Comparison of ENCODE assay signal across 10 cellular contexts in the genomic region with DNA sequence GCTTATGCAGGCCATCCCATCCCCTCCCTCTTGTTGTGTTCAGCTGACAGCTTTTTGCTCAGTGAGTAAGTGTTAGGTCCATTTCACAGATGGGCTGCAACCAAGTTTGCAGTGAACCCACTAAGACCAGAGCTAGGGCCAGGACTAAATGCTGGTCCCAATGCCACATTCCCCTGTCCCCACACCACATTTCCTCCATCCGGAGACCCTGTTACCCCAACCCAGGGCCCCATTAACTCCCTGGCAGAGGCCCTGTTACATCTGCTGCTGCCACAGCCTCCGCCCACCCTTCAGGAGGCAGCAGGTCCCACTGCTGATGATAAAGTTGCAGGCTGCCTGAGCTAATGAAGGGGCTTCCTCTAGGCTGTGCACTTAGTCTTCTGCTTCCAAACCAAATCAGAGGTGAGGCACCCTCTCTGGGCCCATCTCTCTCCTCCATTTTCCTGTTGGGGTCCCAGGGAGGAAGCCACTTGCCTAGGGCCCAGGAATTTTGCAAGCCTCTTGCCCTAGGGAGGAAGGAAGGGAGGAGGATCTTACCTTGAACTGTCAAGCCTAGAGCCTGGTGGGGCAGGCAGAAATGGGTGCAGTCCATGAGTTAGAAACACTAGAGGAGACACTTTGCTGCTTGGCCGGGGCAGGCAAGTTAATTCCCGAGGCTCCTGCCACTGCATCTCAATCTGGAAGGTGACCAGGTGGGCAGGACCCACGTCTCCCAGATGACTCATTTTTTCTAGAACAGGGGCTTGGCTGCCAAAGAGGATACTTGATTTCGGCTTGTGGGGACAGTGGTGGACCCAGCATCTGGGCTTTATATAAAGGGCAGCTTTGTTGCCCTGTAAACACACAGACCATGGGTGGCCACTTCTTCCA. TPM values are rescaled to one million over a fixed set of nuclear protein-coding genes. Genes with fewer than 3 reads are reported as not detected.
DNase-seq lines count a peak whose midpoint lies in the region; ATAC-seq and TF ChIP-seq lines count a peak whose summit lies in the region.
"Had no signal": no experiment of that assay in that cellular context is flagged by ENCODE, and none has a peak within 500 bp of the region (broad histone marks: within the 10 kb centered on the region; RNA-seq: fewer than 3 reads in every experiment).

No MANE protein-coding gene starts in this region.

- H3K9me3 ChIP-seq in GM23248 (ENCODE audit: low read depth) (no peaks in the 10 kb centered on the region), SU-DHL-6 (ENCODE audit: insufficient read depth, low read length) (no peaks in the 10 kb centered on the region), psoas muscle (no peaks in the 10 kb centered on the region)

- peaks cover 9% of the 10 kb centered on the region; the same call in 1 of the 2 replicates for H3K27me3 ChIP-seq in GM23248 (replicated peaks; ENCODE audit: insufficient read depth)
- H3K27me3 ChIP-seq in SU-DHL-6 (ENCODE audit: low read length), result no peaks in the 10 kb centered on the region
- no peaks in the 10 kb centered on the region for H3K27me3 ChIP-seq in psoas muscle (ENCODE audit: insufficient read depth in 3 of 3, low read length in 2 of 3)

- TF ChIP-seq CTCF in SU-DHL-6 (IDR thresholded peaks at IDR 0.05; ENCODE audit: insufficient read depth, low read length, poor library complexity, severe bottlenecking) (no peak), epithelial cell of esophagus (IDR thresholded peaks at IDR 0.05; ENCODE audit: insufficient read depth, low read depth, low read length, missing control alignments) (no peak), psoas muscle (IDR thresholded peaks at IDR 0.05) (no peak)

- ATAC-seq in psoas muscle, result peak in 1 of 4 donors; percentile 11

- H3K4me2 ChIP-seq in GM23248 (ENCODE audit: unreplicated experiment) (no peak overlapping the region), SU-DHL-6 (ENCODE audit: low read depth, low read length, poor library complexity, severe bottlenecking) (no peak overlapping the region)

- H3K79me2 ChIP-seq in GM23248 (ENCODE audit: insufficient read depth) (peaks cover 17% of the 10 kb centered on the region), SU-DHL-6 (ENCODE audit: insufficient read depth, low read length) (peaks cover 6% of the 10 kb centered on the region)

- intact Hi-C loops in psoas muscle (cut with DNase I), result loop anchor here (5.0 to 10.0 kb wide), 3 partner anchors 121 to 201 kb away; partner anchors contain the start of gene FXYD7 (in 2 of the 2)

- 27 to 28% methylated on average over 6 of the region's 6 CpGs for WGBS in GM23248 (ENCODE audit: low coverage in 1 of 2, low lambda C conversion rate in 2 of 2, missing lambda C conversion rate in 2 of 2), 2 experiments
- 24 to 30% (median 26%) methylated on average over 6 of the region's 6 CpGs for WGBS in psoas muscle, 3 donors

- H3K27ac ChIP-seq in GM23248, result no peak overlapping the region
- H3K27ac ChIP-seq in SU-DHL-6 (ENCODE audit: low read depth, low read length), result peak overlapping the region; percentile 27; the same call in 1 of the 2 replicates
- H3K27ac ChIP-seq in psoas muscle, result peak overlapping the region; percentile 94

- no peaks in the 10 kb centered on the region for H3F3A ChIP-seq in GM23248 (ENCODE audit: insufficient read depth)
- peaks cover 19% of the 10 kb centered on the region for H3F3A ChIP-seq in SU-DHL-6 (ENCODE audit: insufficient read depth)

- no peak overlapping the region for H3K9ac ChIP-seq in GM23248
- no peak overlapping the region for H3K9ac ChIP-seq in SU-DHL-6 (ENCODE audit: low read length)

- no peak overlapping the region for H2AFZ ChIP-seq in GM23248
- no peak overlapping the region for H2AFZ ChIP-seq in SU-DHL-6 (ENCODE audit: low read depth, low read length, severe bottlenecking)

- H3K36me3 ChIP-seq in GM23248 (ENCODE audit: low read depth) (no peaks in the 10 kb centered on the region), SU-DHL-6 (ENCODE audit: low read length) (no peaks in the 10 kb centered on the region), psoas muscle (ENCODE audit: insufficient read depth in 1 of 2, low read depth in 1 of 2) (peaks cover 0 to 2% of the 10 kb centered on the region in 2 donors)

- H4K20me1 ChIP-seq in GM23248 (ENCODE audit: insufficient read depth), result no peaks in the 10 kb centered on the region
- no peaks in the 10 kb centered on the region for H4K20me1 ChIP-seq in SU-DHL-6 (ENCODE audit: low read depth, low read length)

- H3K4me3 ChIP-seq in GM23248 (no peak overlapping the region), SU-DHL-6 (ENCODE audit: insufficient read depth, low read length, poor library complexity, severe bottlenecking) (no peak overlapping the region), epithelial cell of esophagus (ENCODE audit: low read length) (no peak overlapping the region), psoas muscle (no peak overlapping the region)

- H3K4me1 ChIP-seq in GM23248 (ENCODE audit: insufficient read depth) (no peaks in the 10 kb centered on the region; the same call in 1 of the 2 replicates), psoas muscle (peaks cover 30% of the 10 kb centered on the region)

- H3K9me2 ChIP-seq in GM23248 (ENCODE audit: insufficient read depth) (no peaks in the 10 kb centered on the region), SU-DHL-6 (replicated peaks; ENCODE audit: insufficient read depth, low read length) (no peaks in the 10 kb centered on the region)

- in situ Hi-C loops in GM23248 (cut with MboI) (no loop called here), G401 (cut with HindIII; ENCODE audit: low sequenced_read_pairs) (no loop called here)

- peak; percentile 40 for DNase-seq in GM23248
- peak; percentile 18 for DNase-seq in epithelial cell of esophagus (ENCODE audit: low read depth)
- peak in 1 of 2 donors; percentile 68 for DNase-seq in psoas muscle
- no peak for DNase-seq in cerebellum (ENCODE audit: low spot score)
- DNase-seq in G401 (ENCODE audit: low spot score), result no peak
- DNase-seq in NCI-H774 (lab: John Stamatoyannopoulos, UW), result no peak
- no peak for DNase-seq in DMS53 treated with DMSO at 0.1 percent for 48 hours (lab: John Stamatoyannopoulos, UW; ENCODE audit: unreplicated experiment)
- DNase-seq: midbrain, NCI-H1694 had no signal

RNA-seq across cellular contexts. Expression of gene USF2, which starts 3.4 kb away (rescaled TPM):
- total RNA-seq in GM23248 (2014; rRNA removed; shearing (Covaris generic)), result 55.8 and 64.6 TPM in 2 replicates
- polyA plus RNA-seq in GM23248 (2016; fragmentation: Nextera tagmentation; extraction: Ambion mirVana), result 10.4 and 10.9 TPM in 2 replicates
- total RNA-seq in psoas muscle, result 100 to 1,000 TPM; 141 to 196 (median 188) TPM
- 100 to 1,000 TPM in 2 of 3 donors, 10 to 100 TPM in 1; 94.4 to 179 (median 142) TPM for polyA plus RNA-seq in psoas muscle
- 39.4 TPM for total RNA-seq in cerebellum
- total RNA-seq in G401 (2014; rRNA removed; shearing (Covaris generic)), result 90.7 and 98.8 TPM in 2 replicates

RNA-seq across cellular contexts. Expression of gene LSR, which starts 16.6 kb away (rescaled TPM):
- total RNA-seq in GM23248 (2014; rRNA removed; shearing (Covaris generic)), result not detected in 2 replicates
- polyA plus RNA-seq in GM23248 (2016; fragmentation: Nextera tagmentation; extraction: Ambion mirVana), result 2.7 and 3.1 TPM in 2 replicates
- total RNA-seq in psoas muscle, result 1 to 10 TPM; 1.8 to 5.2 (median 2.7) TPM
- 1 to 10 TPM; 1.7 to 4.4 (median 2.4) TPM for polyA plus RNA-seq in psoas muscle
- 2.6 TPM for total RNA-seq in cerebellum
- 16.7 and 18.7 TPM in 2 replicates for total RNA-seq in G401 (2014; rRNA removed; shearing (Covaris generic))

RNA-seq across cellular contexts. Expression of gene HAMP, which starts 17.0 kb away (rescaled TPM):
- not detected in 2 replicates for total RNA-seq in GM23248 (2014; rRNA removed; shearing (Covaris generic))
- polyA plus RNA-seq in GM23248 (2016; fragmentation: Nextera tagmentation; extraction: Ambion mirVana) (not detected in 2 replicates), psoas muscle (not detected)
- total RNA-seq in psoas muscle (under 1 TPM in 2 of 4 donors, not detected in 2; 0.22 to 0.42 TPM), cerebellum (not detected)
- not detected in 2 replicates for total RNA-seq in G401 (2014; rRNA removed; shearing (Covaris generic))

RNA-seq across cellular contexts. Expression of gene MAG, which starts 26.6 kb away (rescaled TPM):
- not detected in 2 replicates for total RNA-seq in GM23248 (2014; rRNA removed; shearing (Covaris generic))
- polyA plus RNA-seq in GM23248 (2016; fragmentation: Nextera tagmentation; extraction: Ambion mirVana) (not detected in 2 replicates), psoas muscle (under 1 TPM in 2 of 3 donors, not detected in 1; 0.05 to 0.30 TPM)
- total RNA-seq in psoas muscle (under 1 TPM in 1 of 4 donors, not detected in 3; 0.11 TPM), cerebellum (0.91 TPM)
- total RNA-seq in G401 (2014; rRNA removed; shearing (Covaris generic)), result not detected in 2 replicates

RNA-seq across cellular contexts. Expression of gene FAM187B, which starts 36.8 kb away (rescaled TPM):
- total RNA-seq in GM23248 (2014; rRNA removed; shearing (Covaris generic)), result not detected in 2 replicates
- polyA plus RNA-seq in GM23248 (2016; fragmentation: Nextera tagmentation; extraction: Ambion mirVana) (not detected in 2 replicates), psoas muscle (under 1 TPM in 1 of 3 donors, not detected in 2; 0.03 TPM)
- total RNA-seq in psoas muscle (not detected), cerebellum (not detected)
- not detected in 2 replicates for total RNA-seq in G401 (2014; rRNA removed; shearing (Covaris generic))

Comparison
In these comparisons a context has a peak if more than half of its experiments do, and no peak if none do; other contexts are left out.
1. DNase-seq: peak in GM23248 (single experiment) and epithelial cell of esophagus (single experiment); none in cerebellum (single experiment), G401 (single experiment), NCI-H774 (single experiment) and DMS53 treated with DMSO at 0.1 percent for 48 hours (single experiment).